32 cellular contexts compared by ENCODE assay signal in genomic region chr17:47853616-47854015, GRCh38. TPM values are rescaled to one million over a fixed set of nuclear protein-coding genes. Genes with fewer than 3 reads are reported as not detected.
"Had no signal": no experiment of that assay in that cellular context is flagged by ENCODE, and none has a peak within 500 bp of the region (broad histone marks: within the 10 kb centered on the region; RNA-seq: fewer than 3 reads in every experiment).

No MANE protein-coding gene starts in this region.

- H3K36me3 Mint-ChIP-seq: activated naive CD4-positive, alpha-beta T cell treated with anti-CD3 and anti-CD28 coated beads, Interleukin-2, amount 10 ng/mL, durations not matched to agents 7 days and 5 days; activated naive CD8-positive, alpha-beta T cell treated with anti-CD3 and anti-CD28 coated beads, Interleukin-2, amount 10 ng/mL, durations not matched to agents 7 days and 5 days; brain; WTC11 had no signal

- H3K27ac ChIP-seq: ascending aorta, breast epithelium, cardiac muscle cell, coronary artery, heart left ventricle, VCaP had no signal

- H3K4me3 Mint-ChIP-seq: activated CD4-positive, alpha-beta memory T cell treated with anti-CD3 and anti-CD28 coated beads, Interleukin-2, amount 10 ng/mL, durations not matched to agents 7 days and 5 days; activated CD4-positive, alpha-beta T cell treated with anti-CD3 and anti-CD28 coated beads, Interleukin-2, amount 10 ng/mL, durations not matched to agents 7 days and 5 days; activated naive CD4-positive, alpha-beta T cell treated with anti-CD3 and anti-CD28 coated beads, Interleukin-2, amount 10 ng/mL, durations not matched to agents 7 days and 5 days; activated naive CD8-positive, alpha-beta T cell treated with anti-CD3 and anti-CD28 coated beads, Interleukin-2, amount 10 ng/mL, durations not matched to agents 7 days and 5 days; activated T-cell treated with anti-CD3 and anti-CD28 coated beads, Interleukin-2, amount 50 U/mL, for 24 hours; activated T-cell treated with anti-CD3 and anti-CD28 coated beads, Interleukin-2, amount 50 U/mL, for 72 hours; dendritic cell treated with granulocyte-macrophage colony-stimulating factor and Interleukin-4, amounts not matched to agents 40 ng/mL and 50 ng/mL, for 4 days; effector memory CD8-positive, alpha-beta T cell had no signal

- H3K9me3 Mint-ChIP-seq: activated CD4-positive, alpha-beta memory T cell treated with anti-CD3 and anti-CD28 coated beads, Interleukin-2, amount 10 ng/mL, durations not matched to agents 7 days and 5 days; activated CD4-positive, alpha-beta T cell treated with anti-CD3 and anti-CD28 coated beads, Interleukin-2, amount 10 ng/mL, durations not matched to agents 7 days and 5 days; activated naive CD4-positive, alpha-beta T cell treated with anti-CD3 and anti-CD28 coated beads, Interleukin-2, amount 10 ng/mL, durations not matched to agents 7 days and 5 days; activated naive CD4-positive, alpha-beta T cell treated with anti-CD3 and anti-CD28 coated beads, Interleukin-2, amount 50 U/mL, for 72 hours; activated naive CD8-positive, alpha-beta T cell treated with anti-CD3 and anti-CD28 coated beads, Interleukin-2, amount 10 ng/mL, durations not matched to agents 7 days and 5 days; activated T-cell treated with anti-CD3 and anti-CD28 coated beads, Interleukin-2, amount 50 U/mL, for 24 hours; activated T-cell treated with anti-CD3 and anti-CD28 coated beads, Interleukin-2, amount 50 U/mL, for 72 hours; dendritic cell treated with granulocyte-macrophage colony-stimulating factor and Interleukin-4, amounts not matched to agents 40 ng/mL and 50 ng/mL, for 4 days; effector memory CD8-positive, alpha-beta T cell; WTC11 had no signal

- H3K9me3 ChIP-seq: ascending aorta, breast epithelium, heart left ventricle had no signal

- DNase-seq: activated CD4-positive, alpha-beta memory T cell treated with anti-CD3 and anti-CD28 coated beads, Interleukin-2, amount 10 ng/mL, durations not matched to agents 7 days and 5 days; activated CD4-positive, alpha-beta T cell treated with anti-CD3 and anti-CD28 coated beads for 1 hour; activated CD4-positive, alpha-beta T cell treated with anti-CD3 and anti-CD28 coated beads for 4 hours; activated CD4-positive, alpha-beta T cell treated with anti-CD3 and anti-CD28 coated beads, Interleukin-2, amount 10 ng/mL, durations not matched to agents 7 days and 5 days; activated CD4-positive, alpha-beta T cell treated with anti-CD3 and anti-CD28 coated beads, Interleukin-2, amount 50 U/mL, for 4 hours; activated CD8-positive, alpha-beta memory T cell treated with anti-CD3 and anti-CD28 coated beads, Interleukin-2, amount 50 U/mL, for 48 hours; activated gamma-delta T cell; activated naive CD4-positive, alpha-beta T cell; activated naive CD4-positive, alpha-beta T cell treated with anti-CD3 and anti-CD28 coated beads, Interleukin-2, amount 10 ng/mL, durations not matched to agents 7 days and 5 days; activated naive CD8-positive, alpha-beta T cell treated with anti-CD3 and anti-CD28 coated beads, Interleukin-2, amount 10 ng/mL, durations not matched to agents 7 days and 5 days; activated T-cell treated with anti-CD3 and anti-CD28 coated beads for 4 hours; activated T-cell treated with anti-CD3 and anti-CD28 coated beads, Interleukin-2, amount 50 U/mL, for 24 hours; activated T-cell treated with anti-CD3 and anti-CD28 coated beads, Interleukin-2, amount 50 U/mL, for 72 hours; central memory CD4-positive, alpha-beta T cell; cerebellar nuclear complex; effector CD4-positive, alpha-beta T cell; effector memory CD8-positive, alpha-beta T cell; foreskin fibroblast; T-helper 2 cell had no signal

- H3K4me3 ChIP-seq: ascending aorta, breast epithelium, cardiac muscle cell, coronary artery, heart left ventricle had no signal

- H3K27ac Mint-ChIP-seq: activated CD4-positive, alpha-beta memory T cell treated with anti-CD3 and anti-CD28 coated beads, Interleukin-2, amount 10 ng/mL, durations not matched to agents 7 days and 5 days; activated CD4-positive, alpha-beta T cell treated with anti-CD3 and anti-CD28 coated beads, Interleukin-2, amount 10 ng/mL, durations not matched to agents 7 days and 5 days; activated naive CD4-positive, alpha-beta T cell treated with anti-CD3 and anti-CD28 coated beads, Interleukin-2, amount 10 ng/mL, durations not matched to agents 7 days and 5 days; activated naive CD4-positive, alpha-beta T cell treated with anti-CD3 and anti-CD28 coated beads, Interleukin-2, amount 50 U/mL, for 72 hours; activated naive CD8-positive, alpha-beta T cell treated with anti-CD3 and anti-CD28 coated beads, Interleukin-2, amount 10 ng/mL, durations not matched to agents 7 days and 5 days; activated T-cell treated with anti-CD3 and anti-CD28 coated beads, Interleukin-2, amount 50 U/mL, for 24 hours; activated T-cell treated with anti-CD3 and anti-CD28 coated beads, Interleukin-2, amount 50 U/mL, for 72 hours; brain; dendritic cell treated with granulocyte-macrophage colony-stimulating factor and Interleukin-4, amounts not matched to agents 40 ng/mL and 50 ng/mL, for 4 days; effector memory CD8-positive, alpha-beta T cell; WTC11 had no signal

- H3K36me3 ChIP-seq: ascending aorta, breast epithelium, cardiac muscle cell, heart left ventricle had no signal

- ATAC-seq: activated naive CD4-positive, alpha-beta T cell treated with anti-CD3 and anti-CD28 coated beads, Interleukin-2, amount 50 U/mL, for 72 hours; activated T-cell treated with anti-CD3 and anti-CD28 coated beads, Interleukin-2, amount 50 U/mL, for 72 hours; effector memory CD8-positive, alpha-beta T cell; esophagus mucosa; heart left ventricle; WTC11 had no signal

- H3K4me1 ChIP-seq: breast epithelium had no signal

RNA-seq across cellular contexts. Expression of gene SP6, which starts 2.7 kb away (rescaled TPM):
- total RNA-seq: activated CD4-positive, alpha-beta T cell treated with anti-CD3 and anti-CD28 coated beads, Interleukin-2, amount 10 ng/mL, durations not matched to agents 7 days and 5 days; frontal cortex had no signal

RNA-seq across cellular contexts. Expression of gene LRRC46, which starts 22.1 kb away (rescaled TPM):
- total RNA-seq: ascending aorta, cardiac muscle cell, epithelial cell of proximal tubule, frontal cortex had no signal
